In the genomic region with DNA sequence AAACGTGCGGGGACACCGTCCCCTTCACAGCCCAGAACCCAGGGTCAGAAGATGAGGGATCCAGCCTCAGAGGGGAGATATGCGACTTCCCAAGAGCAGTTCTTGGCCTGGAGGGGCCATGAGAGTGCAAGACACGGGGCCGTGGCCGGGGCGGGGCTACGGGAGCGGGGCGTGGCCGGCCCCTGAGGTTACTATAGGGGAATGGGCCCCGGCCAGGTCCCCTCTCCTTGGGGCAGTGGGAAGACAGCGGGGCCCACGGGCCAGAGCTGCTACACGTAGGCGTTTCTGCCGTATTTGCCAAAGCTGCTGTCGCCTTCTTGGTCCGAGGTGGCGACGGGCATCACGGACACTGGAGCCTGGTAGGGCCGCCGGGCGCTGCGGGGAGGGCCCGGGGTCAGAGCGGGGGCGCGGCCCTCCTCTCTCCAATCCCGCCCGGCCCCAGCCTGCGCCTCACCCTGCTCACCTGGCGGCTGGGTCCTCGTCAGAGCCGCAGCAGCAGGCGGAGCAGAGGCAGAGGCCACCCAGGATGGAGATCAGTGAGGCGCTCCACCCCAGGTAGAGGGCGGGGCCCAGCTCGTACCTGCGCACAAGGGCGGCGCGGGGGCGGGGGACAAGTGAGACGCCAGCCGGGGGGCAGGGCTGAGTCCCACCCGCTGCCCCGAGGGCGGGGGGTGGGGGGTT, we compare ENCODE assay signal across 11 cellular contexts. TPM values are rescaled to one million over a fixed set of nuclear protein-coding genes. Genes with fewer than 3 reads are reported as not detected.
DNase-seq lines count a peak whose midpoint lies in the region; ATAC-seq and TF ChIP-seq lines count a peak whose summit lies in the region.
"Had no signal": no experiment of that assay in that cellular context is flagged by ENCODE, and none has a peak within 500 bp of the region (broad histone marks: within the 10 kb centered on the region; RNA-seq: fewer than 3 reads in every experiment).

No MANE protein-coding gene starts in this region.

- TF ChIP-seq CTCF in cardiac muscle cell (IDR thresholded peaks at IDR 0.05; ENCODE audit: low read depth, low read length), result no peak
- no peak for TF ChIP-seq CTCF in colonic mucosa (IDR thresholded peaks at IDR 0.05)
- TF ChIP-seq CTCF in lower lobe of right lung (IDR thresholded peaks at IDR 0.05), result no peak

- H3K27ac ChIP-seq in cardiac muscle cell, result no peak overlapping the region
- peak overlapping the region; percentile 68 for H3K27ac ChIP-seq in colonic mucosa
- peak overlapping the region; percentile 63 for H3K27ac ChIP-seq in lower lobe of right lung

- no peaks in the 10 kb centered on the region for H3K27me3 ChIP-seq in cardiac muscle cell
- no peaks in the 10 kb centered on the region for H3K27me3 ChIP-seq in colonic mucosa
- no peaks in the 10 kb centered on the region for H3K27me3 ChIP-seq in lower lobe of right lung (ENCODE audit: low read depth)

- H3K4me3 ChIP-seq in cardiac muscle cell (peak overlapping the region; percentile 26), colonic mucosa (peak overlapping the region; percentile 29), lower lobe of right lung (peak overlapping the region; percentile 55)

- H3K4me1 ChIP-seq in cardiac muscle cell (ENCODE audit: low read depth) (peaks cover 8% of the 10 kb centered on the region), colonic mucosa (no peaks in the 10 kb centered on the region), lower lobe of right lung (peaks cover 18% of the 10 kb centered on the region)

- peak in 1 of 2 donors; percentile 51 for DNase-seq in cardiac muscle cell (ENCODE audit: low read depth in 1 of 2, low spot score in 1 of 2)
- no peak for DNase-seq in cardiac septum (ENCODE audit: low spot score)
- DNase-seq in colonic mucosa, result peak; percentile 91
- peak; percentile 71 for DNase-seq in lower lobe of right lung
- no peak for DNase-seq in activated naive CD4-positive, alpha-beta T cell treated with Interleukin-2 at 50 U/mL for 16 hours
- DNase-seq: AML-193 had no signal

- H3K9me3 ChIP-seq in cardiac muscle cell (ENCODE audit: low read depth), result no peaks in the 10 kb centered on the region
- H3K9me3 ChIP-seq in colonic mucosa, result no peaks in the 10 kb centered on the region
- H3K9me3 ChIP-seq in lower lobe of right lung, result no peaks in the 10 kb centered on the region

- H3K9ac ChIP-seq in colonic mucosa (ENCODE audit: low read depth in 2 of 2, low read length in 2 of 2), result peak overlapping the region; percentile 63 to 79

- no peaks in the 10 kb centered on the region for H3K36me3 ChIP-seq in cardiac muscle cell
- H3K36me3 ChIP-seq in colonic mucosa, result no peaks in the 10 kb centered on the region
- peaks cover 32% of the 10 kb centered on the region for H3K36me3 ChIP-seq in lower lobe of right lung

- ATAC-seq in lower lobe of right lung, result peak; percentile 86 to 93
- no peak for ATAC-seq in HG03460 (IDR thresholded peaks at IDR 0.05; ENCODE audit: unreplicated experiment)
- no peak for ATAC-seq in HG02642 (IDR thresholded peaks at IDR 0.05; ENCODE audit: poor library complexity, unreplicated experiment)
- no peak for ATAC-seq in GM21529 (IDR thresholded peaks at IDR 0.05; ENCODE audit: unreplicated experiment)

- intact Hi-C loops in cardiac septum (cut with DNase I) (no loop called here), colonic mucosa (cut with DNase I) (no loop called here), lower lobe of right lung (cut with DNase I) (no loop called here)

RNA-seq across cellular contexts. Expression of a gene that starts 5.3 kb away (rescaled TPM):
- total RNA-seq in cardiac muscle cell (2.7 and 4.3 TPM in 2 replicates), cardiac septum (2.6 TPM), colonic mucosa (10 to 100 TPM; 32.2 to 49.5 TPM), lower lobe of right lung (11.1 TPM)
- 2.8 and 3.2 TPM in 2 replicates for polyA plus RNA-seq in cardiac muscle cell

RNA-seq across cellular contexts. Expression of a gene that starts 12.6 kb away (rescaled TPM):
- total RNA-seq in cardiac muscle cell, result 333 and 338 TPM in 2 replicates
- 266 and 283 TPM in 2 replicates for polyA plus RNA-seq in cardiac muscle cell
- 284 TPM for total RNA-seq in cardiac septum
- total RNA-seq in colonic mucosa, result 100 to 1,000 TPM; 132 to 148 TPM
- 133 TPM for total RNA-seq in lower lobe of right lung

RNA-seq across cellular contexts. Expression of a gene that starts 14.3 kb away (rescaled TPM):
- total RNA-seq in cardiac muscle cell (86.7 and 138 TPM in 2 replicates), cardiac septum (50.1 TPM), colonic mucosa (10 to 100 TPM; 85.7 to 98.1 TPM), lower lobe of right lung (55.4 TPM)
- 93.4 and 109 TPM in 2 replicates for polyA plus RNA-seq in cardiac muscle cell

RNA-seq across cellular contexts. Expression of a gene that starts 14.9 kb away (rescaled TPM):
- total RNA-seq in cardiac muscle cell, result 45.1 and 52.7 TPM in 2 replicates
- 67.9 and 73.1 TPM in 2 replicates for polyA plus RNA-seq in cardiac muscle cell
- 43.9 TPM for total RNA-seq in cardiac septum
- total RNA-seq in colonic mucosa, result 100 to 1,000 TPM in 1 of 2 donors, 10 to 100 TPM in 1; 67.9 to 149 TPM
- total RNA-seq in lower lobe of right lung, result 87.9 TPM

RNA-seq across cellular contexts. Expression of a gene that starts 31.4 kb away (rescaled TPM):
- total RNA-seq in cardiac muscle cell (not detected in 2 replicates), cardiac septum (not detected), colonic mucosa (10 to 100 TPM; 33.2 to 47.7 TPM), lower lobe of right lung (not detected)
- not detected in 2 replicates for polyA plus RNA-seq in cardiac muscle cell
- total RNA-seq: activated CD8-positive, alpha-beta memory T cell treated with anti-CD3 and anti-CD28 coated beads for 36 hours; frontal cortex had no signal

Comparison
In these comparisons a context has a peak if more than half of its experiments do, and no peak if none do; other contexts are left out.
1. DNase-seq: peak in colonic mucosa (single experiment) and lower lobe of right lung (single experiment); none in cardiac septum (single experiment) and activated naive CD4-positive, alpha-beta T cell treated with Interleukin-2 at 50 U/mL for 16 hours (single experiment).
2. ATAC-seq: peak in lower lobe of right lung (2 of 2); none in HG03460 (single experiment), HG02642 (single experiment) and GM21529 (single experiment).
3. Peak in every context shown above with its lines, with median percentiles within 50 percentile points of each other: H3K4me3 ChIP-seq.